ENCODE assay signal across 8 cellular contexts in the genomic region with DNA sequence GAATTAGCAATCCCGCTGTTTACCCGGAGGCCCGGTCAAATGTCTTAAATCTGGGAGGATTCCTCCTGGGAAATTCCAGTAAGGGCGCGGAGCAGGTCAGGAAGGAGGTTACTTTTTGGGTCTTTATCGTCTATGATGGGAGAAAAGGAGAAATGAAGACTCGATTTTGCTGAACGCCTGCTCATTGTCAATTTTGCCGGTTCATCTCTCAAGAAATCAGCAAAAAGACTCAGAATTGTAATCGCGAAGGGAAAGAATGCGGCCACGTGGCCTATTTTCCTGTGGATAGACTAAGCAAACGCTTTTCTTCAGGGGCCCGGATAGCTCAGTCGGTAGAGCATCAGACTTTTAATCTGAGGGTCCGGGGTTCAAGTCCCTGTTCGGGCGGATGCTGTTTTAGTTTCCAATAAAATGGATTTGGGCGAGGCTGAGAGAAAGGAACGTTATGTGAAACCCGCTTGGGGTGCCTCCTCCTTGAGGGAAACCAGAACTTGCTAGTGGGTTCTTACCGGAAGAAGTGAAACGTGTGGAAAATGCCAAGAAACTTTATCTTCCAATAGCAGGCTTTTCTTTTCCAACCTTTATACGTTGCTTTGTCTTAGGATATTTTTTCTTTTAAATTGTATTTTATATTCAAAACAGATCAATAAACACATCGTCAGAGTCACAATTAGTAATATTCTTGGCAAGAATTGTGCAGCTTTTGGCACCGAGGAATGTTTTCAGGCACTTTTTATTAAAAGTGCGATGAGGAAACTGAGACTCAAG. TPM values are rescaled to one million over a fixed set of nuclear protein-coding genes. Genes with fewer than 3 reads are reported as not detected.
DNase-seq lines count a peak whose midpoint lies in the region; ATAC-seq and TF ChIP-seq lines count a peak whose summit lies in the region.

No MANE protein-coding gene starts in this region.

- DNase-seq in GM04503 (ENCODE audit: low read depth) = peak; percentile 48
- DNase-seq in KBM-7 = peak; percentile 88
- peak; percentile 41 for DNase-seq in SK-N-SH
- DNase-seq in activated naive CD8-positive, alpha-beta T cell treated with anti-CD3 and anti-CD28 coated beads, Interleukin-2, amount 10 ng/mL, durations not matched to agents 7 days and 5 days = peak; percentile 68
- DNase-seq in hepatic stellate cell (ENCODE audit: low spot score) = peak; percentile 49
- DNase-seq in sciatic nerve (ENCODE audit: low spot score) = peak; percentile 75

- no peaks in the 10 kb centered on the region for H3K9me3 Mint-ChIP-seq in activated naive CD8-positive, alpha-beta T cell treated with anti-CD3 and anti-CD28 coated beads, Interleukin-2, amount 10 ng/mL, durations not matched to agents 7 days and 5 days

- H3K9ac ChIP-seq in SK-N-SH = peak overlapping the region; percentile 67; the same call in 1 of the 2 replicates

- H3K36me3 ChIP-seq in SK-N-SH (replicated peaks in 1 of 2; ENCODE audit: control insufficient read depth in 1 of 2, insufficient read depth in 2 of 2, low read length in 1 of 2) = no peaks in the 10 kb centered on the region

- H3K4me1 ChIP-seq in SK-N-SH (ENCODE audit: control insufficient read depth in 1 of 2, insufficient read depth in 2 of 2, low read depth in 1 of 2, low read length in 1 of 2) = peaks cover 0 to 5% of the 10 kb centered on the region in 2 experiments; a peak in 2 of 4 replicates

- in situ Hi-C loops in KBM-7 (cut with MboI; ENCODE audit: low pct_unique_long_range_greater_than_20kb, low sequenced_read_pairs) = no loop called here

- peaks cover 2% of the 10 kb centered on the region for H3K36me3 Mint-ChIP-seq in activated naive CD8-positive, alpha-beta T cell treated with anti-CD3 and anti-CD28 coated beads, Interleukin-2, amount 10 ng/mL, durations not matched to agents 7 days and 5 days

- peak overlapping the region; percentile 92 for H2AFZ ChIP-seq in SK-N-SH (ENCODE audit: low read depth)

- no peaks in the 10 kb centered on the region for H3K27me3 ChIP-seq in SK-N-SH (ENCODE audit: insufficient read depth)

- H3K79me2 ChIP-seq in SK-N-SH (ENCODE audit: insufficient read depth) = no peaks in the 10 kb centered on the region

- 6% methylated on average over 28 of the region's 28 CpGs for WGBS in SK-N-SH (ENCODE audit: low lambda C conversion rate)

- H4K20me1 ChIP-seq in SK-N-SH (ENCODE audit: insufficient read depth) = no peaks in the 10 kb centered on the region

- no peak for TF ChIP-seq RAD21 in SK-N-SH (IDR thresholded peaks at IDR 0.05; ENCODE audit: low read length)

- peak overlapping the region; percentile 87 for H3K4me2 ChIP-seq in SK-N-SH

- H3K27ac Mint-ChIP-seq in activated naive CD8-positive, alpha-beta T cell treated with anti-CD3 and anti-CD28 coated beads, Interleukin-2, amount 10 ng/mL, durations not matched to agents 7 days and 5 days = peak overlapping the region; percentile 81

- POLR2A ChIA-PET in SK-N-SH (lab: Yijun Ruan, JAX) = no interaction called here
- POLR2A ChIA-PET in activated naive CD8-positive, alpha-beta T cell treated with anti-CD3 and anti-CD28 coated beads, Interleukin-2, amount 10 ng/mL, durations not matched to agents 7 days and 5 days (lab: Charles Lee) = interaction anchor here (0.6 to 1.7 kb wide), 7 partner anchors 7 to 113 kb away, joined by 3 to 10 read pairs (median 7); partner anchors contain the start of genes OSBP and PATL1

- no peak for TF ChIP-seq EP300 in SK-N-SH (IDR thresholded peaks at IDR 0.05; ENCODE audit: borderline replicate concordance in 1 of 2, low read depth in 1 of 2, low read length in 1 of 2)

- intact Hi-C loops in sciatic nerve (cut with DNase I) = no loop called here

- H3K27me3 Mint-ChIP-seq in activated naive CD8-positive, alpha-beta T cell treated with anti-CD3 and anti-CD28 coated beads, Interleukin-2, amount 10 ng/mL, durations not matched to agents 7 days and 5 days = peaks cover 14% of the 10 kb centered on the region

- peak overlapping the region; percentile 63 to 80 for H3K27ac ChIP-seq in SK-N-SH (ENCODE audit: low read depth in 2 of 2, low read length in 1 of 2)

- H3K4me3 ChIP-seq in SK-N-SH (ENCODE audit: low read depth in 2 of 2, low read length in 1 of 2) = peak overlapping the region; percentile 61 to 62

- ATAC-seq in activated naive CD8-positive, alpha-beta T cell treated with anti-CD3 and anti-CD28 coated beads, Interleukin-2, amount 10 ng/mL, durations not matched to agents 7 days and 5 days (ENCODE audit: low read depth) = peak; percentile 11
- ATAC-seq in sciatic nerve = peak; percentile 64
- no peak for ATAC-seq in HG03571 (IDR thresholded peaks at IDR 0.05; ENCODE audit: unreplicated experiment)
- no peak for ATAC-seq in GM21515 (IDR thresholded peaks at IDR 0.05; ENCODE audit: unreplicated experiment)

- TF ChIP-seq CTCF in SK-N-SH (IDR thresholded peaks at IDR 0.05) = no peak

- peaks cover 52% of the 10 kb centered on the region for H3F3A ChIP-seq in SK-N-SH (replicated peaks; ENCODE audit: insufficient read depth)

- peak overlapping the region; percentile 82 for H3K4me3 Mint-ChIP-seq in activated naive CD8-positive, alpha-beta T cell treated with anti-CD3 and anti-CD28 coated beads, Interleukin-2, amount 10 ng/mL, durations not matched to agents 7 days and 5 days

- H3K9me2 ChIP-seq in SK-N-SH = no peaks in the 10 kb centered on the region

- CTCF ChIA-PET in SK-N-SH (lab: Yijun Ruan, JAX) = interaction anchor here (1.2 kb wide), 1 partner anchor 10 kb away, joined by 6 read pairs; no protein-coding TSS in a partner anchor

- H3K9me3 ChIP-seq in SK-N-SH = no peaks in the 10 kb centered on the region

- peaks cover 42% of the 10 kb centered on the region for H3K4me1 Mint-ChIP-seq in activated naive CD8-positive, alpha-beta T cell treated with anti-CD3 and anti-CD28 coated beads, Interleukin-2, amount 10 ng/mL, durations not matched to agents 7 days and 5 days

TF ChIP-seq in SK-N-SH, 30 proteins besides CTCF, POLR2A, EP300 and RAD21 (continues in another document):
- peak; percentile 74 for TF ChIP-seq RXRA (IDR thresholded peaks at IDR 0.05; ENCODE audit: borderline replicate concordance, low read depth)
- TF ChIP-seq POLR2AphosphoS5 (IDR thresholded peaks at IDR 0.05; ENCODE audit: low read depth, low read length) = peak; percentile 27; the same call in 1 of the 2 replicates
- peak; percentile 61 for TF ChIP-seq CHD2 (IDR thresholded peaks at IDR 0.05; ENCODE audit: low read length, partially characterized antibody)
- peak; percentile 41; the same call in 1 of the 2 replicates for TF ChIP-seq FOSL2 (IDR thresholded peaks at IDR 0.05; ENCODE audit: borderline replicate concordance, low read depth)
- TF ChIP-seq, protein P1, sequence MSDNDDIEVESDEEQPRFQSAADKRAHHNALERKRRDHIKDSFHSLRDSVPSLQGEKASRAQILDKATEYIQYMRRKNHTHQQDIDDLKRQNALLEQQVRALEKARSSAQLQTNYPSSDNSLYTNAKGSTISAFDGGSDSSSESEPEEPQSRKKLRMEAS (IDR thresholded peaks at IDR 0.05; ENCODE audit: low read depth) = peak; percentile 95
- no peak for TF ChIP-seq MEF2A (IDR thresholded peaks at IDR 0.05; ENCODE audit: borderline replicate concordance, low read depth)
- TF ChIP-seq FOXJ3 (CRISPR knock-in tag; IDR thresholded peaks at IDR 0.05) = no peak
- TF ChIP-seq, protein P2, sequence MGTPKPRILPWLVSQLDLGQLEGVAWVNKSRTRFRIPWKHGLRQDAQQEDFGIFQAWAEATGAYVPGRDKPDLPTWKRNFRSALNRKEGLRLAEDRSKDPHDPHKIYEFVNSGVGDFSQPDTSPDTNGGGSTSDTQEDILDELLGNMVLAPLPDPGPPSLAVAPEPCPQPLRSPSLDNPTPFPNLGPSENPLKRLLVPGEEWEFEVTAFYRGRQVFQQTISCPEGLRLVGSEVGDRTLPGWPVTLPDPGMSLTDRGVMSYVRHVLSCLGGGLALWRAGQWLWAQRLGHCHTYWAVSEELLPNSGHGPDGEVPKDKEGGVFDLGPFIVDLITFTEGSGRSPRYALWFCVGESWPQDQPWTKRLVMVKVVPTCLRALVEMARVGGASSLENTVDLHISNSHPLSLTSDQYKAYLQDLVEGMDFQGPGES (IDR thresholded peaks at IDR 0.05; ENCODE audit: low read depth, low read length) = no peak
- TF ChIP-seq, protein P3, sequence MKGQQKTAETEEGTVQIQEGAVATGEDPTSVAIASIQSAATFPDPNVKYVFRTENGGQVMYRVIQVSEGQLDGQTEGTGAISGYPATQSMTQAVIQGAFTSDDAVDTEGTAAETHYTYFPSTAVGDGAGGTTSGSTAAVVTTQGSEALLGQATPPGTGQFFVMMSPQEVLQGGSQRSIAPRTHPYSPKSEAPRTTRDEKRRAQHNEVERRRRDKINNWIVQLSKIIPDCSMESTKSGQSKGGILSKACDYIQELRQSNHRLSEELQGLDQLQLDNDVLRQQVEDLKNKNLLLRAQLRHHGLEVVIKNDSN (IDR thresholded peaks at IDR 0.05; ENCODE audit: borderline replicate concordance, low read depth) = peak; percentile 85
- 0 out of 2 replicates have a peak, but pooled peaks have one; percentile 35 for TF ChIP-seq SIN3A (IDR thresholded peaks at IDR 0.05; ENCODE audit: borderline replicate concordance, low read depth, low read length)
- peak; percentile 69 for TF ChIP-seq RCOR1 (IDR thresholded peaks at IDR 0.05; ENCODE audit: low read length)

RNA-seq across cellular contexts. Expression of gene OR4D9, which starts 45.0 kb away (rescaled TPM):
- not detected in 2 replicates for polyA plus RNA-seq in SK-N-SH (2012; rRNA removed)
- not detected in 2 replicates for polyA plus RNA-seq in SK-N-SH (2012; cell fraction: cytosol; rRNA removed)
- not detected in 2 replicates for polyA plus RNA-seq in SK-N-SH (2012; cell fraction: nucleus; rRNA removed)
- total RNA-seq in activated naive CD8-positive, alpha-beta T cell treated with anti-CD3 and anti-CD28 coated beads, Interleukin-2, amount 10 ng/mL, durations not matched to agents 7 days and 5 days = not detected
- not detected for total RNA-seq in sciatic nerve

RNA-seq across cellular contexts. Expression of gene OR4D11, which starts 52.9 kb away (rescaled TPM):
- not detected in 2 replicates for polyA plus RNA-seq in SK-N-SH (2012; rRNA removed)
- polyA plus RNA-seq in SK-N-SH (2012; cell fraction: cytosol; rRNA removed) = not detected in 2 replicates
- polyA plus RNA-seq in SK-N-SH (2012; cell fraction: nucleus; rRNA removed) = not detected in 2 replicates
- not detected for total RNA-seq in activated naive CD8-positive, alpha-beta T cell treated with anti-CD3 and anti-CD28 coated beads, Interleukin-2, amount 10 ng/mL, durations not matched to agents 7 days and 5 days
- not detected for total RNA-seq in sciatic nerve

RNA-seq across cellular contexts. Expression of gene OSBP, which starts 59.3 kb away (rescaled TPM):
- 11.8 and 12.1 TPM in 2 replicates for polyA plus RNA-seq in SK-N-SH (2012; rRNA removed)
- polyA plus RNA-seq in SK-N-SH (2012; cell fraction: cytosol; rRNA removed) = 15.6 and 17.2 TPM in 2 replicates
- 9.9 and 21.0 TPM in 2 replicates for polyA plus RNA-seq in SK-N-SH (2012; cell fraction: nucleus; rRNA removed)
- total RNA-seq in activated naive CD8-positive, alpha-beta T cell treated with anti-CD3 and anti-CD28 coated beads, Interleukin-2, amount 10 ng/mL, durations not matched to agents 7 days and 5 days = 10 to 100 TPM; 41.6 to 41.8 TPM
- 45.5 TPM for total RNA-seq in sciatic nerve

Comparison
In these comparisons a context has a peak if more than half of its experiments do, and no peak if none do; other contexts are left out.
1. ATAC-seq: peak in activated naive CD8-positive, alpha-beta T cell treated with anti-CD3 and anti-CD28 coated beads, Interleukin-2, amount 10 ng/mL, durations not matched to agents 7 days and 5 days (single experiment) and sciatic nerve (single experiment); none in HG03571 (single experiment) and GM21515 (single experiment).
2. Peak in every context shown above with its lines, with median percentiles within 50 percentile points of each other: DNase-seq.